In genomic region chr3:141486735-141487418, GRCh38 we compare ENCODE assay signal across 1 cellular context.
TF ChIP-seq lines count a peak whose summit lies in the region.

TSS of gene RASA2 (plus strand) at chr3:141487027. CDS start at chr3:141487084, 57 bp downstream.

TF ChIP-seq in HepG2, 621 proteins besides CTCF, POLR2A, EP300 and RAD21 (continued from another document and continues in another):
- TF ChIP-seq PAXIP1 (CRISPR knock-in tag; conservative IDR thresholded peaks at IDR 0.05) = no peak
- no peak for TF ChIP-seq ZNF343 (CRISPR knock-in tag; IDR thresholded peaks at IDR 0.05)
- peak; percentile 89 for TF ChIP-seq YY1 (IDR thresholded peaks at IDR 0.05; ENCODE audit: insufficient read depth, insufficient replicate concordance, low read depth, low read length)
- no peak for TF ChIP-seq MIXL1 (CRISPR knock-in tag; IDR thresholded peaks at IDR 0.05)
- no peak for TF ChIP-seq ETS1 (CRISPR knock-in tag; IDR thresholded peaks at IDR 0.05)
- no peak for TF ChIP-seq RFX1 (IDR thresholded peaks at IDR 0.05)
- 0 out of 2 replicates have a peak, but pooled peaks have one; percentile 39 for TF ChIP-seq ZNF441 (CRISPR knock-in tag; IDR thresholded peaks at IDR 0.05; ENCODE audit: borderline replicate concordance)
- TF ChIP-seq ISL2 (CRISPR knock-in tag; IDR thresholded peaks at IDR 0.05) = no peak
- no peak for TF ChIP-seq ARNTL (CRISPR knock-in tag; IDR thresholded peaks at IDR 0.05)
- no peak for TF ChIP-seq ZFP62 (CRISPR knock-in tag; IDR thresholded peaks at IDR 0.05)
- no peak for TF ChIP-seq FIP1L1 (IDR thresholded peaks at IDR 0.05; ENCODE audit: borderline replicate concordance, insufficient read depth, low read depth, low read length)
- TF ChIP-seq MTA3 (CRISPR knock-in tag; IDR thresholded peaks at IDR 0.05) = no peak
- TF ChIP-seq CREBL2 (CRISPR knock-in tag; IDR thresholded peaks at IDR 0.05; ENCODE audit: borderline replicate concordance) = no peak
- no peak for TF ChIP-seq ZNF251 (CRISPR knock-in tag; IDR thresholded peaks at IDR 0.05)
- TF ChIP-seq ATF6 (CRISPR knock-in tag; conservative IDR thresholded peaks at IDR 0.05) = no peak
- TF ChIP-seq THAP9 (CRISPR knock-in tag; IDR thresholded peaks at IDR 0.05; ENCODE audit: borderline replicate concordance) = no peak
- no peak for TF ChIP-seq SCMH1 (CRISPR knock-in tag; IDR thresholded peaks at IDR 0.05; ENCODE audit: borderline replicate concordance)
- TF ChIP-seq POLR2AphosphoS2 (IDR thresholded peaks at IDR 0.05; ENCODE audit: low read depth, low read length) = no peak
- TF ChIP-seq TEAD2 (CRISPR knock-in tag; IDR thresholded peaks at IDR 0.05) = no peak
- no peak for TF ChIP-seq KDM1A (CRISPR knock-in tag; IDR thresholded peaks at IDR 0.05)
- TF ChIP-seq ZBED4 (CRISPR knock-in tag; IDR thresholded peaks at IDR 0.05; ENCODE audit: borderline replicate concordance) = no peak
- peak; percentile 37; the same call in 1 of the 2 replicates for TF ChIP-seq ZNF563 (CRISPR knock-in tag; IDR thresholded peaks at IDR 0.05)
- no peak for TF ChIP-seq ZNF3 (CRISPR knock-in tag; IDR thresholded peaks at IDR 0.05)
- no peak for TF ChIP-seq SMC3 (IDR thresholded peaks at IDR 0.05; ENCODE audit: low read length)
- peak; percentile 66 for TF ChIP-seq ZSCAN25 (CRISPR knock-in tag; IDR thresholded peaks at IDR 0.05)
- TF ChIP-seq NFATC3 (CRISPR knock-in tag; IDR thresholded peaks at IDR 0.05) = no peak
- no peak for TF ChIP-seq SMARCE1 (IDR thresholded peaks at IDR 0.05; ENCODE audit: borderline replicate concordance)
- TF ChIP-seq ZNF839 (CRISPR knock-in tag; IDR thresholded peaks at IDR 0.05; ENCODE audit: borderline replicate concordance) = no peak
- no peak for TF ChIP-seq JUND (CRISPR knock-in tag; IDR thresholded peaks at IDR 0.05)
- no peak for TF ChIP-seq NFRKB (IDR thresholded peaks at IDR 0.05)
- TF ChIP-seq ZNF562 (CRISPR knock-in tag; IDR thresholded peaks at IDR 0.05; ENCODE audit: borderline replicate concordance) = no peak
- no peak for TF ChIP-seq ZNF317 (CRISPR knock-in tag; IDR thresholded peaks at IDR 0.05)
- no peak for TF ChIP-seq KDM3A (CRISPR knock-in tag; IDR thresholded peaks at IDR 0.05; ENCODE audit: low read depth)
- no peak for TF ChIP-seq ZNF280B (CRISPR knock-in tag; IDR thresholded peaks at IDR 0.05; ENCODE audit: borderline replicate concordance)
- peak; percentile 22 for TF ChIP-seq CBX1 (IDR thresholded peaks at IDR 0.05; ENCODE audit: low read depth)
- peak; percentile 62; the same call in 1 of the 2 replicates for TF ChIP-seq ATF7-NPFF (CRISPR knock-in tag; IDR thresholded peaks at IDR 0.05; ENCODE audit: low read depth)
- no peak for TF ChIP-seq CHD4 (IDR thresholded peaks at IDR 0.05; ENCODE audit: borderline replicate concordance, low read length)
- no peak for TF ChIP-seq ZNF878 (CRISPR knock-in tag; IDR thresholded peaks at IDR 0.05)
- TF ChIP-seq ZNF704 (CRISPR knock-in tag; IDR thresholded peaks at IDR 0.05; ENCODE audit: borderline replicate concordance) = no peak
- TF ChIP-seq SALL1 (CRISPR knock-in tag; IDR thresholded peaks at IDR 0.05) = 0 out of 2 replicates have a peak, but pooled peaks have one; percentile 16
- TF ChIP-seq PRMT3 (CRISPR knock-in tag; IDR thresholded peaks at IDR 0.05; ENCODE audit: borderline replicate concordance, low read depth) = 0 out of 2 replicates have a peak, but pooled peaks have one; percentile 9
- no peak for TF ChIP-seq TIGD3 (CRISPR knock-in tag; IDR thresholded peaks at IDR 0.05; ENCODE audit: borderline replicate concordance)
- no peak for TF ChIP-seq SKI (IDR thresholded peaks at IDR 0.05; ENCODE audit: partially characterized antibody)
- TF ChIP-seq SNRNP70 (IDR thresholded peaks at IDR 0.05; ENCODE audit: low read depth, low read length) = no peak
- no peak for TF ChIP-seq HOMEZ (CRISPR knock-in tag; IDR thresholded peaks at IDR 0.05; ENCODE audit: low read depth)
- TF ChIP-seq ZNF775 (CRISPR knock-in tag; IDR thresholded peaks at IDR 0.05; ENCODE audit: borderline replicate concordance) = no peak
